Comparison of ENCODE assay signal across 8 cellular contexts in genomic region chr11:45917623-45918330, GRCh38. TPM values are rescaled to one million over a fixed set of nuclear protein-coding genes. Genes with fewer than 3 reads are reported as not detected.
DNase-seq lines count a peak whose midpoint lies in the region; ATAC-seq, FAIRE-seq and TF ChIP-seq lines count a peak whose summit lies in the region.

PEX16 (minus strand) TSS chr11:45917877; CDS start chr11:45917811, 66 bp downstream.

- peak; percentile 58 for FAIRE-seq in H54 (lab: Jason Lieb, UNC)

- no peaks in the 10 kb centered on the region for H3K9me3 ChIP-seq in Loucy (ENCODE audit: insufficient read depth, low read depth, low read length)

- H3K9me2 ChIP-seq in Loucy (replicated peaks; ENCODE audit: low read depth, low read length): no peaks in the 10 kb centered on the region

- H3K4me3 Mint-ChIP-seq in natural killer cell treated with Interleukin-12 subunit alpha and Interleukin-12 subunit beta and Interleukin-15 and Interleukin-18, amount 100 ng/mL, for 72 hours: peak within 1 kb of the TSS; percentile 98

- peak within 1 kb of the TSS; percentile 91 for H3K4me2 ChIP-seq in Loucy (ENCODE audit: low read depth, low read length, poor library complexity, severe bottlenecking)

- DNase-seq in EL (peak; percentile 100), H54 (ENCODE audit: insufficient read length, low spot score) (peak; percentile 99), fibroblast of pulmonary artery (ENCODE audit: low read depth) (peak; percentile 100)
- peak; percentile 88 for DNase-seq in activated T-helper 9 cell treated with anti-CD3 and anti-CD28 coated beads, Interleukin-2, amount 50 U/mL, for 16 hours (ENCODE audit: low read depth)
- peak; percentile 98 for DNase-seq in natural killer cell treated with Interleukin-12 subunit alpha and Interleukin-12 subunit beta and Interleukin-15 and Interleukin-18, amount 100 ng/mL, for 72 hours (ENCODE audit: low spot score)
- DNase-seq in stimulated activated naive CD8-positive, alpha-beta T cell treated with anti-CD3 and anti-CD28 coated beads, Interleukin-15, Interleukin-2, amounts not matched to agents 100 U/mL and 50 U/mL, for 24 hours: peak; percentile 94

- peak within 1 kb of the TSS; percentile 88 to 97 for H3K27ac Mint-ChIP-seq in natural killer cell treated with Interleukin-12 subunit alpha and Interleukin-12 subunit beta and Interleukin-15 and Interleukin-18, amount 100 ng/mL, for 72 hours

- H3K4me1 Mint-ChIP-seq in natural killer cell treated with Interleukin-12 subunit alpha and Interleukin-12 subunit beta and Interleukin-15 and Interleukin-18, amount 100 ng/mL, for 72 hours (ENCODE audit: low read depth in 2 of 2): peaks cover 11 to 30% of the 10 kb centered on the region in 2 donors

- peaks cover 3% of the 10 kb centered on the region; the same call in 1 of the 2 replicates for H3F3A ChIP-seq in Loucy (ENCODE audit: low read depth)

- peaks cover 17% of the 10 kb centered on the region; the same call in 1 of the 2 replicates for H3K36me3 ChIP-seq in Loucy (ENCODE audit: insufficient read depth, low read length)

- peak within 1 kb of the TSS; percentile 96 for H2AFZ ChIP-seq in Loucy (ENCODE audit: low read length)

- H3K4me1 ChIP-seq in Loucy (ENCODE audit: insufficient read depth, low read length, poor library complexity, severe bottlenecking): peaks cover 29% of the 10 kb centered on the region

- H3K36me3 Mint-ChIP-seq in natural killer cell treated with Interleukin-12 subunit alpha and Interleukin-12 subunit beta and Interleukin-15 and Interleukin-18, amount 100 ng/mL, for 72 hours: no peaks in the 10 kb centered on the region

- ATAC-seq in natural killer cell treated with Interleukin-12 subunit alpha and Interleukin-12 subunit beta and Interleukin-15 and Interleukin-18, amount 100 ng/mL, for 72 hours: peak; percentile 95 to 96
- peak; percentile 97 for ATAC-seq in stimulated activated naive CD8-positive, alpha-beta T cell treated with anti-CD3 and anti-CD28 coated beads, Interleukin-15, Interleukin-2, amounts not matched to agents 100 U/mL and 50 U/mL, for 24 hours

- H3K27me3 Mint-ChIP-seq in natural killer cell treated with Interleukin-12 subunit alpha and Interleukin-12 subunit beta and Interleukin-15 and Interleukin-18, amount 100 ng/mL, for 72 hours: peaks cover 0 to 3% of the 10 kb centered on the region in 2 donors

- peaks cover 22% of the 10 kb centered on the region for H4K20me1 ChIP-seq in Loucy (ENCODE audit: insufficient read depth, low read length, poor library complexity, severe bottlenecking)

- peak within 1 kb of the TSS; percentile 89 for H3K9ac ChIP-seq in Loucy (ENCODE audit: low read depth, low read length, poor library complexity, severe bottlenecking)

- peak; percentile 92 for TF ChIP-seq POLR2A in H54 (IDR thresholded peaks at IDR 0.05; ENCODE audit: low read depth, low read length)
- peak; percentile 93 for TF ChIP-seq POLR2A in Raji (IDR thresholded peaks at IDR 0.05; ENCODE audit: insufficient read depth, low read depth, low read length)

- H3K4me3 ChIP-seq in Loucy (ENCODE audit: low read length, poor library complexity, severe bottlenecking): peak within 1 kb of the TSS; percentile 94
- H3K4me3 ChIP-seq in fibroblast of pulmonary artery (replicated peaks; ENCODE audit: low read depth, low read length): peak within 1 kb of the TSS; percentile 99

- TF ChIP-seq CTCF in Loucy (conservative IDR thresholded peaks at IDR 0.05; ENCODE audit: low read length) (no peak), fibroblast of pulmonary artery (IDR thresholded peaks at IDR 0.05; ENCODE audit: low read length, missing control alignments) (no peak)

- H3K79me2 ChIP-seq in Loucy (ENCODE audit: insufficient read depth, low read length): peaks cover 23% of the 10 kb centered on the region

- H3K27me3 ChIP-seq in Loucy (ENCODE audit: insufficient read depth, low read length, poor library complexity, severe bottlenecking): no peaks in the 10 kb centered on the region

- H3K9me3 Mint-ChIP-seq in natural killer cell treated with Interleukin-12 subunit alpha and Interleukin-12 subunit beta and Interleukin-15 and Interleukin-18, amount 100 ng/mL, for 72 hours: no peaks in the 10 kb centered on the region

RNA-seq across cellular contexts. Expression of gene PEX16, which starts in this region (rescaled TPM):
- 10 to 100 TPM; 55.3 to 62.8 TPM for total RNA-seq in natural killer cell treated with Interleukin-12 subunit alpha and Interleukin-12 subunit beta and Interleukin-15 and Interleukin-18, amount 100 ng/mL, for 72 hours

Comparison
In these comparisons a context has a peak if more than half of its experiments do, and no peak if none do; other contexts are left out.
1. Peak in every context shown above with its lines: DNase-seq, ATAC-seq and H3K4me3 ChIP-seq.